1 cellular context compared by ENCODE assay signal in the genomic region with DNA sequence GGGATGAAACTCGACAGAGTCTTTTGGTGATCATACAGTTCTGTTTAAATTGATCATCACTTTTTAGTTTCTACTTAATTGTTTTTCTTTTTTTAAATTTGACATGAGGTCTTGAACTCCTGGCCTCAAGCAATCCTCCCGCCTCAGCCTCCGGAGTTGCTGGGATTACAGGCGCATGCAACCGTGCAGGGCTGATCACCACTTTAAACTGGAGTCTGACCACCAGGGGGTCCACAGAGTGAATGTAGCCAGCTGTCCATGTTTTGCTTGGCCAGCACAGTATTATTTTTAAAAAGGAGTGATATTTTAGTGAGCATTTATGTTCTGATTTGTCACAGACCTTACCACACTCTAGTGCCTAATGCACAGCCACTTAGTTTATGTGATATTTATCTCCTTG.
TF ChIP-seq lines count a peak whose summit lies in the region.

No MANE protein-coding gene starts in this region.

TF ChIP-seq in GM12878, 131 proteins besides CTCF, POLR2A, EP300 and RAD21 (continued from another document):
- no peak for TF ChIP-seq BCL3 (IDR thresholded peaks at IDR 0.05; ENCODE audit: borderline replicate concordance, insufficient read depth, low read depth, low read length, poor library complexity, severe bottlenecking)
- TF ChIP-seq SUPT20H (IDR thresholded peaks at IDR 0.05; ENCODE audit: borderline replicate concordance, control insufficient read depth, low read depth, low read length), result no peak
- TF ChIP-seq ZNF592 (IDR thresholded peaks at IDR 0.05), result no peak
- no peak for TF ChIP-seq SMARCA5 (IDR thresholded peaks at IDR 0.05)
- no peak for TF ChIP-seq ZNF217 (IDR thresholded peaks at IDR 0.05)
- no peak for TF ChIP-seq CHD4 (IDR thresholded peaks at IDR 0.05)
- no peak for TF ChIP-seq TBL1XR1 (IDR thresholded peaks at IDR 0.05; ENCODE audit: low read depth, low read length)
- TF ChIP-seq, protein P1, sequence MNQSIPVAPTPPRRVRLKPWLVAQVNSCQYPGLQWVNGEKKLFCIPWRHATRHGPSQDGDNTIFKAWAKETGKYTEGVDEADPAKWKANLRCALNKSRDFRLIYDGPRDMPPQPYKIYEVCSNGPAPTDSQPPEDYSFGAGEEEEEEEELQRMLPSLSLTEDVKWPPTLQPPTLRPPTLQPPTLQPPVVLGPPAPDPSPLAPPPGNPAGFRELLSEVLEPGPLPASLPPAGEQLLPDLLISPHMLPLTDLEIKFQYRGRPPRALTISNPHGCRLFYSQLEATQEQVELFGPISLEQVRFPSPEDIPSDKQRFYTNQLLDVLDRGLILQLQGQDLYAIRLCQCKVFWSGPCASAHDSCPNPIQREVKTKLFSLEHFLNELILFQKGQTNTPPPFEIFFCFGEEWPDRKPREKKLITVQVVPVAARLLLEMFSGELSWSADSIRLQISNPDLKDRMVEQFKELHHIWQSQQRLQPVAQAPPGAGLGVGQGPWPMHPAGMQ (IDR thresholded peaks at IDR 0.05; ENCODE audit: borderline replicate concordance), result no peak
- TF ChIP-seq TCF7 (IDR thresholded peaks at IDR 0.05; ENCODE audit: borderline replicate concordance), result no peak
- no peak for TF ChIP-seq CHD2 (IDR thresholded peaks at IDR 0.05; ENCODE audit: borderline replicate concordance, low read depth, low read length)
- TF ChIP-seq SMC3 (IDR thresholded peaks at IDR 0.05; ENCODE audit: borderline replicate concordance, low read length), result no peak
- TF ChIP-seq POLR2AphosphoS2 (IDR thresholded peaks at IDR 0.05; ENCODE audit: low read depth, low read length), result no peak
- TF ChIP-seq BACH1 (IDR thresholded peaks at IDR 0.05; ENCODE audit: borderline replicate concordance), result no peak
- TF ChIP-seq FOXK2 (IDR thresholded peaks at IDR 0.05), result no peak
- TF ChIP-seq ZNF24 (IDR thresholded peaks at IDR 0.05), result no peak
- TF ChIP-seq JUND (IDR thresholded peaks at IDR 0.05; ENCODE audit: low read depth, low read length), result no peak
